Comparison of ENCODE assay signal across 21 cellular contexts in genomic region chr1:82013702-82014101, GRCh38.
"Had no signal": no experiment of that assay in that cellular context is flagged by ENCODE, and none has a peak within 500 bp of the region (broad histone marks: within the 10 kb centered on the region; RNA-seq: fewer than 3 reads in every experiment).

No MANE protein-coding gene starts in this region.

- H3K4me3 Mint-ChIP-seq: activated naive CD4-positive, alpha-beta T cell treated with anti-CD3 and anti-CD28 coated beads, Interleukin-2, amount 50 U/mL, for 24 hours; nephron; stimulated activated naive B cell treated with anti-CD40 and anti-IgM and Interleukin-4, amounts not matched to agents 10 μg/mL and 1 μg/mL and 100 μg/mL, for 72 hours had no signal

- H3K4me1 Mint-ChIP-seq: activated naive CD4-positive, alpha-beta T cell treated with anti-CD3 and anti-CD28 coated beads, Interleukin-2, amount 50 U/mL, for 24 hours; nephron; stimulated activated naive B cell treated with anti-CD40 and anti-IgM and Interleukin-4, amounts not matched to agents 10 μg/mL and 1 μg/mL and 100 μg/mL, for 72 hours had no signal

- H3K27me3 ChIP-seq: right lobe of liver, SJCRH30, thyroid gland had no signal

- H3K4me3 ChIP-seq: right lobe of liver, SJCRH30, thyroid gland had no signal

- H3K27ac ChIP-seq: right lobe of liver, SJCRH30, thyroid gland had no signal

- DNase-seq: activated CD4-positive, alpha-beta T cell treated with anti-CD3 and anti-CD28 coated beads, Interleukin-2, amount 50 U/mL, for 1 hour; activated CD4-positive, CD25-positive, alpha-beta regulatory T cell treated with anti-CD3 and anti-CD28 coated beads, Interleukin-2, amount 50 U/mL, for 72 hours; activated CD8-positive, alpha-beta memory T cell treated with anti-CD3 and anti-CD28 coated beads, Interleukin-2, amount 50 U/mL, for 48 hours; activated effector memory CD4-positive, alpha-beta T cell treated with anti-CD3 and anti-CD28 coated beads, Interleukin-2, amount 50 U/mL, for 16 hours; activated T-cell treated with anti-CD3 and anti-CD28 coated beads, Interleukin-2, amount 50 U/mL, for 48 hours; amniotic stem cell; foreskin melanocyte; midbrain; occipital lobe; right lobe of liver; SJCRH30; stimulated activated naive B cell treated with anti-CD40 and anti-IgM and Interleukin-4, amounts not matched to agents 10 μg/mL and 1 μg/mL and 100 μg/mL, for 72 hours; T1000; thyroid gland had no signal

- FAIRE-seq: colon, endometrium, keratinocyte had no signal

- ATAC-seq: esophagus mucosa; right lobe of liver; stimulated activated naive B cell treated with anti-CD40 and anti-IgM and Interleukin-4, amounts not matched to agents 10 μg/mL and 1 μg/mL and 100 μg/mL, for 72 hours had no signal

- H3K36me3 Mint-ChIP-seq: stimulated activated naive B cell treated with anti-CD40 and anti-IgM and Interleukin-4, amounts not matched to agents 10 μg/mL and 1 μg/mL and 100 μg/mL, for 72 hours had no signal

- H3K27ac Mint-ChIP-seq: activated naive CD4-positive, alpha-beta T cell treated with anti-CD3 and anti-CD28 coated beads, Interleukin-2, amount 50 U/mL, for 24 hours; nephron; progenitor cell of endocrine pancreas; stimulated activated naive B cell treated with anti-CD40 and anti-IgM and Interleukin-4, amounts not matched to agents 10 μg/mL and 1 μg/mL and 100 μg/mL, for 72 hours had no signal

- H3K9me3 Mint-ChIP-seq: activated naive CD4-positive, alpha-beta T cell treated with anti-CD3 and anti-CD28 coated beads, Interleukin-2, amount 50 U/mL, for 24 hours; stimulated activated naive B cell treated with anti-CD40 and anti-IgM and Interleukin-4, amounts not matched to agents 10 μg/mL and 1 μg/mL and 100 μg/mL, for 72 hours had no signal

- H3K4me1 ChIP-seq: right lobe of liver, SJCRH30, thyroid gland had no signal

- H3K27me3 Mint-ChIP-seq: activated naive CD4-positive, alpha-beta T cell treated with anti-CD3 and anti-CD28 coated beads, Interleukin-2, amount 50 U/mL, for 24 hours; stimulated activated naive B cell treated with anti-CD40 and anti-IgM and Interleukin-4, amounts not matched to agents 10 μg/mL and 1 μg/mL and 100 μg/mL, for 72 hours had no signal

- H3K36me3 ChIP-seq: right lobe of liver, SJCRH30, thyroid gland had no signal

- H3K9me3 ChIP-seq: right lobe of liver, SJCRH30, thyroid gland had no signal
